ENCODE assay signal across 27 cellular contexts in genomic region chr9:135345775-135346433, GRCh38.
"Had no signal": no experiment of that assay in that cellular context is flagged by ENCODE, and none has a peak within 500 bp of the region (broad histone marks: within the 10 kb centered on the region; RNA-seq: fewer than 3 reads in every experiment).

No MANE protein-coding gene starts in this region.

- H3K27ac Mint-ChIP-seq: activated naive CD8-positive, alpha-beta T cell treated with anti-CD3 and anti-CD28 coated beads, Interleukin-2, amount 50 U/mL, for 24 hours; activated T-helper 2 cell treated with anti-CD3 and anti-CD28 coated beads, Interferon-gamma antibody, Interleukin-2, Interleukin-4, amounts not matched to agents 10 μg/mL and 5 μg/mL and 100 μg/mL, durations not matched to agents 14 hours and 24 hours and 36 hours; immature natural killer cell; mesothelial cell of epicardium; naive thymus-derived CD8-positive, alpha-beta T cell; T-cell; T-helper 2 cell treated with Interferon-gamma antibody and Interleukin-4, amounts not matched to agents 5 μg/mL and 100 μg/mL, for 36 hours had no signal

- H3K36me3 Mint-ChIP-seq: brain; immature natural killer cell; mesothelial cell of epicardium; naive thymus-derived CD8-positive, alpha-beta T cell; T-cell had no signal

- DNase-seq: activated CD4-positive, CD25-positive, alpha-beta regulatory T cell treated with anti-CD3 and anti-CD28 coated beads, Interleukin-2, amount 50 U/mL, for 72 hours; activated naive CD4-positive, alpha-beta T cell; activated naive CD8-positive, alpha-beta T cell treated with anti-CD3 and anti-CD28 coated beads, Interleukin-2, amount 50 U/mL, for 24 hours; activated T-cell treated with anti-CD3 and anti-CD28 coated beads, Interleukin-2, amount 50 U/mL, for 4 hours; dermis blood vessel endothelial cell; effector memory CD4-positive, alpha-beta T cell; foreskin keratinocyte; immature natural killer cell; kidney glomerular epithelial cell; left ventricle myocardium inferior; mammary epithelial cell; naive thymus-derived CD8-positive, alpha-beta T cell; stimulated activated CD4-positive, alpha-beta T cell treated with anti-CD3 and anti-CD28 coated beads, Interleukin-1b, Interleukin-23, amount 100 ng/mL, for 48 hours; stomach; T-cell; testis; trophoblast cell; uterus had no signal

- H3K4me1 Mint-ChIP-seq: activated naive CD8-positive, alpha-beta T cell treated with anti-CD3 and anti-CD28 coated beads, Interleukin-2, amount 50 U/mL, for 24 hours; immature natural killer cell; naive thymus-derived CD8-positive, alpha-beta T cell; T-cell had no signal

- H3K27ac ChIP-seq: foreskin keratinocyte, hepatocyte, left ventricle myocardium inferior, pancreas, right lobe of liver, skin epidermis, stomach, testis, uterus, VCaP had no signal

- H3K4me3 Mint-ChIP-seq: activated naive CD8-positive, alpha-beta T cell treated with anti-CD3 and anti-CD28 coated beads, Interleukin-2, amount 50 U/mL, for 24 hours; activated T-cell treated with anti-CD3 and anti-CD28 coated beads, Interleukin-2, amount 50 U/mL, for 4 hours; brain; immature natural killer cell; mesothelial cell of epicardium; naive thymus-derived CD8-positive, alpha-beta T cell; T-cell; T-helper 2 cell treated with Interferon-gamma antibody and Interleukin-4, amounts not matched to agents 5 μg/mL and 100 μg/mL, for 36 hours had no signal

- H3K27me3 Mint-ChIP-seq: activated naive CD8-positive, alpha-beta T cell treated with anti-CD3 and anti-CD28 coated beads, Interleukin-2, amount 50 U/mL, for 24 hours had no signal

- H3K9me3 Mint-ChIP-seq: activated naive CD8-positive, alpha-beta T cell treated with anti-CD3 and anti-CD28 coated beads, Interleukin-2, amount 50 U/mL, for 24 hours; activated T-cell treated with anti-CD3 and anti-CD28 coated beads, Interleukin-2, amount 50 U/mL, for 4 hours; activated T-helper 2 cell treated with anti-CD3 and anti-CD28 coated beads, Interferon-gamma antibody, Interleukin-2, Interleukin-4, amounts not matched to agents 10 μg/mL and 5 μg/mL and 100 μg/mL, durations not matched to agents 14 hours and 24 hours and 36 hours; immature natural killer cell; mesothelial cell of epicardium; naive thymus-derived CD8-positive, alpha-beta T cell; T-cell; T-helper 2 cell treated with Interferon-gamma antibody and Interleukin-4, amounts not matched to agents 5 μg/mL and 100 μg/mL, for 36 hours had no signal
